ENCODE assay signal across 10 cellular contexts in genomic region chr11:73965076-73965763, GRCh38. TPM values are rescaled to one million over a fixed set of nuclear protein-coding genes. Genes with fewer than 3 reads are reported as not detected.
DNase-seq lines count a peak whose midpoint lies in the region; ATAC-seq and TF ChIP-seq lines count a peak whose summit lies in the region.
"Had no signal": no experiment of that assay in that cellular context is flagged by ENCODE, and none has a peak within 500 bp of the region (broad histone marks: within the 10 kb centered on the region; RNA-seq: fewer than 3 reads in every experiment).

No MANE protein-coding gene starts in this region.

- DNase-seq in activated naive CD8-positive, alpha-beta T cell treated with anti-CD3 and anti-CD28 coated beads, Interleukin-2, amount 10 ng/mL, durations not matched to agents 7 days and 5 days, result no peak
- DNase-seq in activated naive CD8-positive, alpha-beta T cell treated with anti-CD3 and anti-CD28 coated beads, Interleukin-2, amount 50 U/mL, for 24 hours, result no peak
- no peak for DNase-seq in HFF-Myc (ENCODE audit: extremely low read depth, low read depth)
- DNase-seq in stimulated activated effector memory CD8-positive, alpha-beta T cell treated with anti-CD3 and anti-CD28 coated beads, Interleukin-12 subunit alpha, Interleukin-12 subunit beta, amount 100 ng/mL, for 72 hours (ENCODE audit: low spot score in 2 of 2), result no peak
- DNase-seq in LoVo (ENCODE audit: low spot score), result no peak
- no peak for DNase-seq in NCI-H2107 (lab: John Stamatoyannopoulos, UW)
- no peak for DNase-seq in NCI-H226
- DNase-seq: esophagus squamous epithelium had no signal

- H3K4me3 Mint-ChIP-seq in activated naive CD8-positive, alpha-beta T cell treated with anti-CD3 and anti-CD28 coated beads, Interleukin-2, amount 10 ng/mL, durations not matched to agents 7 days and 5 days, result peak overlapping the region; percentile 23
- no peak overlapping the region for H3K4me3 Mint-ChIP-seq in activated naive CD8-positive, alpha-beta T cell treated with anti-CD3 and anti-CD28 coated beads, Interleukin-2, amount 50 U/mL, for 24 hours
- H3K4me3 Mint-ChIP-seq in stimulated activated effector memory CD8-positive, alpha-beta T cell treated with anti-CD3 and anti-CD28 coated beads, Interleukin-12 subunit alpha, Interleukin-12 subunit beta, amount 100 ng/mL, for 72 hours, result peak overlapping the region; percentile 47

- no peak overlapping the region for H3K27ac Mint-ChIP-seq in activated naive CD8-positive, alpha-beta T cell treated with anti-CD3 and anti-CD28 coated beads, Interleukin-2, amount 10 ng/mL, durations not matched to agents 7 days and 5 days
- no peak overlapping the region for H3K27ac Mint-ChIP-seq in activated naive CD8-positive, alpha-beta T cell treated with anti-CD3 and anti-CD28 coated beads, Interleukin-2, amount 50 U/mL, for 24 hours
- H3K27ac Mint-ChIP-seq in stimulated activated effector memory CD8-positive, alpha-beta T cell treated with anti-CD3 and anti-CD28 coated beads, Interleukin-12 subunit alpha, Interleukin-12 subunit beta, amount 100 ng/mL, for 72 hours, result peak overlapping the region; percentile 68

- H3K4me1 Mint-ChIP-seq in activated naive CD8-positive, alpha-beta T cell treated with anti-CD3 and anti-CD28 coated beads, Interleukin-2, amount 10 ng/mL, durations not matched to agents 7 days and 5 days, result peaks cover 29% of the 10 kb centered on the region
- H3K4me1 Mint-ChIP-seq in activated naive CD8-positive, alpha-beta T cell treated with anti-CD3 and anti-CD28 coated beads, Interleukin-2, amount 50 U/mL, for 24 hours, result peaks cover 40% of the 10 kb centered on the region
- peaks cover 31% of the 10 kb centered on the region for H3K4me1 Mint-ChIP-seq in stimulated activated effector memory CD8-positive, alpha-beta T cell treated with anti-CD3 and anti-CD28 coated beads, Interleukin-12 subunit alpha, Interleukin-12 subunit beta, amount 100 ng/mL, for 72 hours

- POLR2A ChIA-PET in activated naive CD8-positive, alpha-beta T cell treated with anti-CD3 and anti-CD28 coated beads, Interleukin-2, amount 10 ng/mL, durations not matched to agents 7 days and 5 days (lab: Charles Lee), result interaction anchor here (1.4 to 2.9 kb wide), 3 partner anchors 16 to 206 kb away, joined by 4 to 21 read pairs (median 5); partner anchors contain the start of genes C2CD3, PPME1 and UCP2

- no peaks in the 10 kb centered on the region for H3K9me3 Mint-ChIP-seq in activated naive CD8-positive, alpha-beta T cell treated with anti-CD3 and anti-CD28 coated beads, Interleukin-2, amount 10 ng/mL, durations not matched to agents 7 days and 5 days
- no peaks in the 10 kb centered on the region for H3K9me3 Mint-ChIP-seq in activated naive CD8-positive, alpha-beta T cell treated with anti-CD3 and anti-CD28 coated beads, Interleukin-2, amount 50 U/mL, for 24 hours
- H3K9me3 Mint-ChIP-seq in stimulated activated effector memory CD8-positive, alpha-beta T cell treated with anti-CD3 and anti-CD28 coated beads, Interleukin-12 subunit alpha, Interleukin-12 subunit beta, amount 100 ng/mL, for 72 hours, result no peaks in the 10 kb centered on the region
- H3K9me3 Mint-ChIP-seq: activated naive CD4-positive, alpha-beta T cell treated with anti-CD3 and anti-CD28 coated beads, Interleukin-2, amount 50 U/mL, for 72 hours had no signal

- TF ChIP-seq CTCF in HFF-Myc (IDR thresholded peaks at IDR 0.05; ENCODE audit: low read depth, low read length, missing control alignments) (no peak), VCaP (conservative IDR thresholded peaks at IDR 0.05) (no peak)

- no peaks in the 10 kb centered on the region for H3K27me3 Mint-ChIP-seq in activated naive CD8-positive, alpha-beta T cell treated with anti-CD3 and anti-CD28 coated beads, Interleukin-2, amount 10 ng/mL, durations not matched to agents 7 days and 5 days
- H3K27me3 Mint-ChIP-seq in activated naive CD8-positive, alpha-beta T cell treated with anti-CD3 and anti-CD28 coated beads, Interleukin-2, amount 50 U/mL, for 24 hours, result no peaks in the 10 kb centered on the region

- H3K36me3 Mint-ChIP-seq in activated naive CD8-positive, alpha-beta T cell treated with anti-CD3 and anti-CD28 coated beads, Interleukin-2, amount 10 ng/mL, durations not matched to agents 7 days and 5 days, result no peaks in the 10 kb centered on the region
- H3K36me3 Mint-ChIP-seq in activated naive CD8-positive, alpha-beta T cell treated with anti-CD3 and anti-CD28 coated beads, Interleukin-2, amount 50 U/mL, for 24 hours (ENCODE audit: low read depth), result no peaks in the 10 kb centered on the region
- peaks cover 17% of the 10 kb centered on the region for H3K36me3 Mint-ChIP-seq in stimulated activated effector memory CD8-positive, alpha-beta T cell treated with anti-CD3 and anti-CD28 coated beads, Interleukin-12 subunit alpha, Interleukin-12 subunit beta, amount 100 ng/mL, for 72 hours
- H3K36me3 Mint-ChIP-seq: activated naive CD4-positive, alpha-beta T cell treated with anti-CD3 and anti-CD28 coated beads, Interleukin-2, amount 50 U/mL, for 72 hours had no signal

- no peak for ATAC-seq in activated naive CD8-positive, alpha-beta T cell treated with anti-CD3 and anti-CD28 coated beads, Interleukin-2, amount 10 ng/mL, durations not matched to agents 7 days and 5 days (ENCODE audit: low read depth)
- no peak for ATAC-seq in activated naive CD8-positive, alpha-beta T cell treated with anti-CD3 and anti-CD28 coated beads, Interleukin-2, amount 50 U/mL, for 24 hours
- ATAC-seq in stimulated activated effector memory CD8-positive, alpha-beta T cell treated with anti-CD3 and anti-CD28 coated beads, Interleukin-12 subunit alpha, Interleukin-12 subunit beta, amount 100 ng/mL, for 72 hours, result no peak

- peak overlapping the region; percentile 7; the same call in 1 of the 2 replicates for H3K27ac ChIP-seq in VCaP
- H3K27ac ChIP-seq: esophagus squamous epithelium had no signal

- H3K4me3 ChIP-seq in HFF-Myc (replicated peaks; ENCODE audit: low read depth, low read length), result peak overlapping the region; percentile 19

RNA-seq across cellular contexts. Expression of gene DNAJB13, which starts 14.4 kb away (rescaled TPM):
- total RNA-seq in activated naive CD8-positive, alpha-beta T cell treated with anti-CD3 and anti-CD28 coated beads, Interleukin-2, amount 10 ng/mL, durations not matched to agents 7 days and 5 days, result under 1 TPM in 1 of 2 experiments, not detected in 1; 0.47 TPM
- total RNA-seq: esophagus squamous epithelium had no signal

RNA-seq across cellular contexts. Expression of gene UCP2, which starts 17.4 kb away (rescaled TPM):
- total RNA-seq in activated naive CD8-positive, alpha-beta T cell treated with anti-CD3 and anti-CD28 coated beads, Interleukin-2, amount 10 ng/mL, durations not matched to agents 7 days and 5 days, result 100 to 1,000 TPM; 267 TPM

RNA-seq across cellular contexts. Expression of gene UCP3, which starts 43.7 kb away (rescaled TPM):
- total RNA-seq in activated naive CD8-positive, alpha-beta T cell treated with anti-CD3 and anti-CD28 coated beads, Interleukin-2, amount 10 ng/mL, durations not matched to agents 7 days and 5 days, result 1 to 10 TPM; 4.0 to 4.1 TPM
